In genomic region chr4:55500072-55500471, GRCh38 we compare ENCODE assay signal across 24 cellular contexts. TPM values are rescaled to one million over a fixed set of nuclear protein-coding genes. Genes with fewer than 3 reads are reported as not detected.
DNase-seq lines count a peak whose midpoint lies in the region; ATAC-seq and TF ChIP-seq lines count a peak whose summit lies in the region.
"Had no signal": no experiment of that assay in that cellular context is flagged by ENCODE, and none has a peak within 500 bp of the region (broad histone marks: within the 10 kb centered on the region; RNA-seq: fewer than 3 reads in every experiment).

No MANE protein-coding gene starts in this region.

- no peaks in the 10 kb centered on the region for H3K27me3 ChIP-seq in GM06990 (replicated peaks; ENCODE audit: control insufficient read depth, insufficient read depth, low read length)
- H3K27me3 ChIP-seq: BLaER1 had no signal

- DNase-seq in GM06990 (ENCODE audit: extremely low read depth, insufficient read length) (peak; percentile 11), A172 (ENCODE audit: low spot score) (no peak), NCI-H510A treated with DMSO at 0.1 percent for 48 hours (lab: John Stamatoyannopoulos, UW) (no peak), HEK293T (ENCODE audit: extremely low spot score) (no peak)
- DNase-seq: 8988T; activated CD8-positive, alpha-beta memory T cell treated with anti-CD3 and anti-CD28 coated beads for 24 hours; activated naive CD8-positive, alpha-beta T cell treated with anti-CD3 and anti-CD28 coated beads, Interleukin-2, amount 10 ng/mL, durations not matched to agents 7 days and 5 days; effector memory CD8-positive, alpha-beta T cell; glutamatergic neuron; HFFc6; KBM-7; NCI-H1092; NCI-H2081 treated with DMSO at 0.1 percent for 48 hours; NCI-H524 treated with DMSO at 0.1 percent for 48 hours; small intestine; stimulated activated CD4-positive, alpha-beta T cell treated with anti-CD3 and anti-CD28 coated beads, Interleukin-4, amount 100 ng/mL, for 1 hour; stimulated activated naive CD8-positive, alpha-beta T cell treated with anti-CD3 and anti-CD28 coated beads, Interleukin-15, amount 100 ng/mL, for 72 hours had no signal

- no peak overlapping the region for H3K4me3 ChIP-seq in GM06990 (replicated peaks; ENCODE audit: low read depth, low read length)
- H3K4me3 ChIP-seq: BLaER1 had no signal

- POLR2A ChIA-PET in HEK293T (lab: Yijun Ruan, JAX) = no interaction called here

- CTCF ChIA-PET in HEK293T (lab: Yijun Ruan, JAX) = no interaction called here

- H3K36me3 ChIP-seq in GM06990 (ENCODE audit: control insufficient read depth, insufficient read depth, low read length) = no peaks in the 10 kb centered on the region

- ATAC-seq in GM19455 (IDR thresholded peaks at IDR 0.05; ENCODE audit: unreplicated experiment) (peak; percentile 93), HG02610 (IDR thresholded peaks at IDR 0.05; ENCODE audit: unreplicated experiment) (peak; percentile 65), HG03432 (IDR thresholded peaks at IDR 0.05; ENCODE audit: unreplicated experiment) (peak; percentile 58), GM21423 (IDR thresholded peaks at IDR 0.05; ENCODE audit: unreplicated experiment) (no peak)
- ATAC-seq: activated CD4-positive, CD25-positive, alpha-beta regulatory T cell treated with anti-CD3 and anti-CD28 coated beads, Interleukin-2, amount 50 U/mL, for 24 hours; effector memory CD8-positive, alpha-beta T cell; left lobe of liver; stimulated activated naive CD8-positive, alpha-beta T cell treated with anti-CD3 and anti-CD28 coated beads, Interleukin-15, amount 100 ng/mL, for 72 hours had no signal

- TF ChIP-seq CTCF in GM06990 (IDR thresholded peaks at IDR 0.05; ENCODE audit: insufficient read depth, low read length, poor library complexity, severe bottlenecking) = no peak

TF ChIP-seq in HEK293T, 16 proteins besides CTCF, POLR2A, EP300 and RAD21:
- TF ChIP-seq FOXK2 (IDR thresholded peaks at IDR 0.05) (no peak), TARDBP (IDR thresholded peaks at IDR 0.05) (no peak)

RNA-seq across cellular contexts. Expression of gene CLOCK, which starts 46.6 kb away (rescaled TPM):
- 33.8 and 35.1 TPM in 2 replicates for total RNA-seq in A172 (2014; rRNA removed; shearing (Covaris generic))
